In the genomic region with DNA sequence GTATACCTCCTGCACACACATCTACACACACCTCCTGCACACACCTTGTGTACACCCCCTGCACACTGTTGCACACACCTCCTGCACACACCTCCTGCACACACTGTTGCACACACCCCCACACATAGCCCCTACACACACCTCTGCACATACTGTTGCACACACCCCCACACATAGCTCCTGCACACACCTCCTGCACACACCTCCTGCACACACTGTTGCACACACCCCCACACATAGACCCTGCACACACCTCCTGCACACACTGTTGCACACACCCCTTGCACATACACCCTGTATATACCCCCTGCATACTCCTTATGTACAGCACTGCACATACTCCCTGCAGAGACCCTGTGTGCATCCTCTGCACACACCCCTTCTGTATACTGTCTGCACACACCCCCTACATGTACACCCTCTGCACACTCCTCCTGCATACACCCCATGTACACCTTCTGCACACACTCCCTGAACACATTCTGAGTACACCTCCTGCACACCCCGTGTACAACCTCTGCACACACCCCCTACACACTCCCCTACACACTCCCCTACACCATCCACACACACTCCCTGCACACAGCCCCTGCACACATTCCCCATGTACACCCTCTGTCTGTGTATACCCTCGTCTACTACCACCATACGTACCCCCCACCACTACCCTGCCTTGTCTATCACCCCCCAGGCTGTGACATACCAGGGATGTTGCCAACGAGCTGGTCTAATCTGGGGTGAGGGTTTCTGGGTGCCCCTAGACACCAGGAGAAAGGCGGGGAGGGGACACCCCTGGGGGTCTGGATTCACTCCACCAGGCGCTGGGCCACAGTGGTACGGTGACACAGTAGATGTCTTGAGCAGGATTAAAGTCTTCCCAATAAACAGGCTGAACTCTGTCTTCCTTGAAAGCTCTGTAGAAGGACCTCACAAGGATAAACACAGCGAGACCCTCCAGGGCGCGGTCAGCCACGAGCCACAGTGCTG, we compare ENCODE assay signal across 8 cellular contexts. TPM values are rescaled to one million over a fixed set of nuclear protein-coding genes. Genes with fewer than 3 reads are reported as not detected.
A peak's percentile ranks its signal among the peaks of the same experiment; 100 is the strongest.
DNase-seq lines count a peak whose midpoint lies in the region; ATAC-seq and TF ChIP-seq lines count a peak whose summit lies in the region.

No MANE protein-coding gene starts in this region.

- H3K27ac ChIP-seq in BLaER1 (no peak overlapping the region), KOPT-K1 (ENCODE audit: low read depth, low read length, poor library complexity, severe bottlenecking) (peak overlapping the region; percentile 68), duodenal mucosa (ENCODE audit: low read depth, low read length) (no peak overlapping the region)

- H3K9me3 ChIP-seq in BLaER1 (peaks cover 10% of the 10 kb centered on the region; the same call in 1 of the 2 replicates), KOPT-K1 (ENCODE audit: insufficient read depth, low read length, poor library complexity, severe bottlenecking) (peaks cover 4% of the 10 kb centered on the region), duodenal mucosa (ENCODE audit: control insufficient read depth in 1 of 2, low read length in 2 of 2) (no peaks in the 10 kb centered on the region)

- H3K4me3 Mint-ChIP-seq in neural crest cell: peak overlapping the region; percentile 85

- H3K36me3 ChIP-seq in BLaER1 (peaks cover 12% of the 10 kb centered on the region; the same call in 1 of the 2 replicates), KOPT-K1 (ENCODE audit: insufficient read depth, low read length) (no peaks in the 10 kb centered on the region; the same call in 1 of the 2 replicates), duodenal mucosa (ENCODE audit: control insufficient read depth in 1 of 2, insufficient read depth in 2 of 2, low read length in 2 of 2) (no peaks in the 10 kb centered on the region)

- H3K9ac ChIP-seq in BLaER1 (peak overlapping the region; percentile 72), duodenal mucosa (ENCODE audit: low read depth in 1 of 2, low read length in 2 of 2) (peak overlapping the region; percentile 0 to 49)

- H3K9me3 Mint-ChIP-seq in neural crest cell: no peaks in the 10 kb centered on the region

- DNase-seq in neural crest cell (ENCODE audit: low read depth, low spot score) (no peak), cerebellum (ENCODE audit: low spot score) (no peak), AG08395 (ENCODE audit: low spot score) (no peak)
- DNase-seq in central memory CD4-positive, alpha-beta T cell: no peak

- H3K4me3 ChIP-seq in BLaER1: peak overlapping the region; percentile 89
- H3K4me3 ChIP-seq in duodenal mucosa (ENCODE audit: low read depth in 1 of 2, low read length in 2 of 2): peak overlapping the region; percentile 70 to 86

- H3K36me3 Mint-ChIP-seq in neural crest cell (ENCODE audit: low read depth): peaks cover 15% of the 10 kb centered on the region

- no peak for TF ChIP-seq CTCF in neural crest cell (conservative IDR thresholded peaks at IDR 0.05)

- peaks cover 9% of the 10 kb centered on the region; the same call in 1 of the 2 replicates for H4K20me1 ChIP-seq in BLaER1

- no peak for ATAC-seq in HG03439 (IDR thresholded peaks at IDR 0.05; ENCODE audit: unreplicated experiment)

- peak overlapping the region; percentile 78 for H3K4me2 ChIP-seq in BLaER1

- no peak overlapping the region for H3K27ac Mint-ChIP-seq in neural crest cell (ENCODE audit: unreplicated experiment)

- peaks cover 23% of the 10 kb centered on the region for H3K4me1 Mint-ChIP-seq in neural crest cell

- peaks cover 56% of the 10 kb centered on the region for H3K4me1 ChIP-seq in BLaER1
- H3K4me1 ChIP-seq in duodenal mucosa (ENCODE audit: control insufficient read depth in 1 of 2, insufficient read depth in 2 of 2, low read length in 2 of 2): peaks cover 18 to 24% of the 10 kb centered on the region in 2 donors

- H3K27me3 ChIP-seq in BLaER1 (no peaks in the 10 kb centered on the region), duodenal mucosa (ENCODE audit: control insufficient read depth in 1 of 2, insufficient read depth in 2 of 2, low read length in 2 of 2) (peaks cover 0 to 9% of the 10 kb centered on the region in 2 donors)

- H3K27me3 Mint-ChIP-seq in neural crest cell (ENCODE audit: low read depth): no peaks in the 10 kb centered on the region

RNA-seq across cellular contexts. Expression of a gene that starts 1.1 kb away (rescaled TPM):
- 27.2 and 29.4 TPM in 2 replicates for total RNA-seq in neural crest cell
- 7.1 TPM for total RNA-seq in cerebellum
